Comparison of ENCODE assay signal across 8 cellular contexts in the genomic region with DNA sequence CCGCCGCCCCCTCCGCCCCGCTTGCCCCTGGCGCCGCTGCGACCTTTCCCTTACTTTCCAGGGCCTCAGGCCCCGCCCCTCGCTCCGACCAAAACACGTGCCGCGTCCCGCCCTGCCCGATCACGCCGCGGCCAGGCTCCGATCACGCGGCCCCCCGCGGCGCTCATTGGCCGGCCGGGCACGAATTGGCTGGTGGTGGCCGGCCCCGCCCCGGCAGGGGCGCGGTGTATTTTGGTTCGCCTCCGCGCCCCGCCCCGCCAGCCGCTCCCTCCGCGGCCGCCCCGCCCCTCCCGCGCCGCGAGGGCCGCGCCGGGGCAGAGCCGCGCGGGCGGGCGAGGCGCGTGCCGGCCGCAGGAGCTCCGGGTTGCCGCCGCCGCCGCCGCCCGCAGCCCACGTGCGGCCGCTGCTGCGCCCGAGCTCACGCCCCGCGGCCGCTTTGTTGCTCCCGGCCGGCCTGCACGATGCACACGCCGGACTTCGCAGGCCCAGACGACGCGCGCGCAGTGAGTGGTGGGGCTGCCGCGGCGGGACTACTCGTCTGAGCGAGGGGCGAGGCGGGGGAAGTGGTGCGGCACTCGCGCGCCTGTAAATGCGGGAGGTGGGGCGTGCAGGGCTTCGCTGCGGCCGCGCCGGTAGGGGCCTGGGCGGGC. TPM values are rescaled to one million over a fixed set of nuclear protein-coding genes. Genes with fewer than 3 reads are reported as not detected.
DNase-seq lines count a peak whose midpoint lies in the region; ATAC-seq and FAIRE-seq lines count a peak whose summit lies in the region.

KLF11 (plus strand) TSS at position 295 of the 650 bp plus-strand sequence; CDS start at position 462, 167 bp downstream.

- H2BK12ac ChIP-seq in neuronal stem cell (ENCODE audit: low read length): peak within 1 kb of the TSS; percentile 99

- CTCF ChIA-PET in activated naive CD4-positive, alpha-beta T cell treated with anti-CD3 and anti-CD28 coated beads for 36 hours (lab: Charles Lee): interaction anchor here (0.5 to 10.3 kb wide), 3 partner anchors 59 to 421 kb away, joined by 3 to 131 read pairs (median 3); no protein-coding TSS in a partner anchor

- peaks cover 3% of the 10 kb centered on the region for H3K27me3 Mint-ChIP-seq in activated naive CD4-positive, alpha-beta T cell treated with anti-CD3 and anti-CD28 coated beads for 36 hours (ENCODE audit: low read depth)

- peak within 1 kb of the TSS; percentile 77 for H2AK5ac ChIP-seq in neuronal stem cell (ENCODE audit: low read depth, low read length)

- peak within 1 kb of the TSS; percentile 69 for H3K4me2 ChIP-seq in neuronal stem cell (ENCODE audit: insufficient read depth, low read length, poor library complexity, severe bottlenecking)

- no peak within 1 kb of the TSS for H4K91ac ChIP-seq in neuronal stem cell (ENCODE audit: low read depth, low read length, poor library complexity)

- no CpG with 5 or more reads among the region's 104 CpGs for WGBS in neuronal stem cell (ENCODE audit: extremely low coverage in 2 of 2, insufficient read length in 2 of 2, insufficient replicate concordance in 1 of 2), 2 donors

- peak within 1 kb of the TSS; percentile 37 for H2BK15ac ChIP-seq in neuronal stem cell (ENCODE audit: low read length)

- H2BK120ac ChIP-seq in neuronal stem cell (ENCODE audit: low read depth, low read length): no peak within 1 kb of the TSS

- ATAC-seq in GM21825 (IDR thresholded peaks at IDR 0.05; ENCODE audit: unreplicated experiment): peak; percentile 63

- DNase-seq in DMS153 (lab: John Stamatoyannopoulos, UW) (peak; percentile 85), LHCN-M2 (ENCODE audit: low read depth) (peak; percentile 78), SJSA1 (ENCODE audit: low read depth in 1 of 2, low spot score in 2 of 2) (peak; percentile 84 to 91), frontal cortex (ENCODE audit: low spot score in 2 of 2) (peak; percentile 91 to 96), neuronal stem cell (ENCODE audit: low spot score) (peak; percentile 57)
- peak; percentile 55 for DNase-seq in activated naive CD4-positive, alpha-beta T cell treated with anti-CD3 and anti-CD28 coated beads for 36 hours

- H3K27me3 ChIP-seq in SJSA1 (replicated peaks) (no peaks in the 10 kb centered on the region), neuronal stem cell (ENCODE audit: control insufficient read depth in 3 of 3, insufficient read depth in 3 of 3, low read depth in 1 of 3, low read length in 3 of 3) (peaks cover 0 to 12% (median 0%) of the 10 kb centered on the region in 3 experiments), stomach smooth muscle (ENCODE audit: control insufficient read depth in 1 of 2, insufficient read depth in 2 of 2, low read length in 2 of 2) (no peaks in the 10 kb centered on the region)

- H3K4me3 Mint-ChIP-seq in activated naive CD4-positive, alpha-beta T cell treated with anti-CD3 and anti-CD28 coated beads for 36 hours: peak within 1 kb of the TSS; percentile 66

- peaks cover 7% of the 10 kb centered on the region for H3K9me3 ChIP-seq in SJSA1 (replicated peaks)
- H3K9me3 ChIP-seq in neuronal stem cell (replicated peaks in 1 of 2; ENCODE audit: control insufficient read depth in 2 of 2, insufficient read depth in 1 of 2, low read depth in 1 of 2, low read length in 2 of 2): peaks cover 6 to 12% of the 10 kb centered on the region in 2 donors
- no peaks in the 10 kb centered on the region for H3K9me3 ChIP-seq in stomach smooth muscle (ENCODE audit: control insufficient read depth in 2 of 2, low read length in 2 of 2)

- H3K27ac Mint-ChIP-seq in activated naive CD4-positive, alpha-beta T cell treated with anti-CD3 and anti-CD28 coated beads for 36 hours: peak within 1 kb of the TSS; percentile 33

- H3K4me1 ChIP-seq in SJSA1 (replicated peaks) (peaks cover 16% of the 10 kb centered on the region), neuronal stem cell (ENCODE audit: control insufficient read depth in 2 of 2, insufficient read depth in 1 of 2, low read depth in 1 of 2, low read length in 2 of 2) (peaks cover 3 to 10% of the 10 kb centered on the region in 2 donors), stomach smooth muscle (ENCODE audit: control insufficient read depth, insufficient read depth, low read length) (peaks cover 71% of the 10 kb centered on the region)

- no peaks in the 10 kb centered on the region for H3K9me3 Mint-ChIP-seq in activated naive CD4-positive, alpha-beta T cell treated with anti-CD3 and anti-CD28 coated beads for 36 hours

- peaks cover 15% of the 10 kb centered on the region for H3K4me1 Mint-ChIP-seq in activated naive CD4-positive, alpha-beta T cell treated with anti-CD3 and anti-CD28 coated beads for 36 hours (ENCODE audit: low read depth)

- H3K4ac ChIP-seq in neuronal stem cell (ENCODE audit: low read length): peak within 1 kb of the TSS; percentile 66

- H3K23ac ChIP-seq in neuronal stem cell (ENCODE audit: low read depth, low read length, poor library complexity): peak within 1 kb of the TSS; percentile 91

- peak within 1 kb of the TSS; percentile 97 for H3K4me3 ChIP-seq in SJSA1
- peak within 1 kb of the TSS; percentile 73 for H3K4me3 ChIP-seq in neuronal stem cell (ENCODE audit: low read length in 2 of 2)
- peak within 1 kb of the TSS; percentile 64 to 80 for H3K4me3 ChIP-seq in stomach smooth muscle (ENCODE audit: low read length in 2 of 2)

- intact Hi-C loops in activated naive CD4-positive, alpha-beta T cell treated with anti-CD3 and anti-CD28 coated beads for 36 hours (cut with micrococcal nuclease): no loop called here

- no peak within 1 kb of the TSS for H4K8ac ChIP-seq in neuronal stem cell (ENCODE audit: low read depth, low read length)

- H3K36me3 ChIP-seq in SJSA1 (peaks cover 31% of the 10 kb centered on the region), neuronal stem cell (replicated peaks in 1 of 2; ENCODE audit: control insufficient read depth in 2 of 2, insufficient read depth in 2 of 2, low read length in 2 of 2) (peaks cover 0 to 33% of the 10 kb centered on the region in 2 donors), stomach smooth muscle (ENCODE audit: control insufficient read depth in 2 of 2, insufficient read depth in 2 of 2, low read length in 2 of 2) (peaks cover 7 to 18% of the 10 kb centered on the region in 2 donors)

- FAIRE-seq in frontal cortex (lab: Jason Lieb, UNC): no peak

- H3K79me1 ChIP-seq in neuronal stem cell (ENCODE audit: low read depth, low read length): peaks cover 4% of the 10 kb centered on the region

- H2AFZ ChIP-seq in neuronal stem cell (ENCODE audit: low read length): peak within 1 kb of the TSS; percentile 92

- H2BK5ac ChIP-seq in neuronal stem cell (ENCODE audit: low read length): no peak within 1 kb of the TSS

- peak within 1 kb of the TSS; percentile 90 for H3K9ac ChIP-seq in neuronal stem cell (ENCODE audit: low read depth, low read length, poor library complexity)
- H3K9ac ChIP-seq in stomach smooth muscle (ENCODE audit: low read length in 2 of 2): peak within 1 kb of the TSS; percentile 76 to 91

- peak within 1 kb of the TSS; percentile 99 for H3K18ac ChIP-seq in neuronal stem cell (ENCODE audit: low read length)

- H3K27ac ChIP-seq in SJSA1 (peak within 1 kb of the TSS; percentile 97), neuronal stem cell (replicated peaks; ENCODE audit: low read length) (no peak within 1 kb of the TSS), stomach smooth muscle (ENCODE audit: low read length) (peak within 1 kb of the TSS; percentile 94)

- H3K14ac ChIP-seq in neuronal stem cell (ENCODE audit: low read length): peak within 1 kb of the TSS; percentile 56

- no peaks in the 10 kb centered on the region for H3K36me3 Mint-ChIP-seq in activated naive CD4-positive, alpha-beta T cell treated with anti-CD3 and anti-CD28 coated beads for 36 hours (ENCODE audit: low read depth)

RNA-seq across cellular contexts. Expression of gene KLF11, which starts in this region (rescaled TPM):
- total RNA-seq in LHCN-M2 (2014; rRNA removed) (3.1 and 3.3 TPM in 2 replicates), frontal cortex (13.0 TPM)
- polyA plus RNA-seq in LHCN-M2 (2012): 3.7 TPM
- total RNA-seq in SJSA1 (2014; rRNA removed; shearing (Covaris generic)): 13.6 and 16.0 TPM in 2 replicates
- 1 to 10 TPM; 3.0 to 3.1 TPM for total RNA-seq in activated naive CD4-positive, alpha-beta T cell treated with anti-CD3 and anti-CD28 coated beads for 36 hours
- polyA plus RNA-seq in neuronal stem cell (2013, experiment 1 of 2): 3.0 TPM
- 2.9 TPM for polyA plus RNA-seq in neuronal stem cell (2013, experiment 2 of 2)
